Comparison of ENCODE assay signal across 1 cellular context in the genomic region with DNA sequence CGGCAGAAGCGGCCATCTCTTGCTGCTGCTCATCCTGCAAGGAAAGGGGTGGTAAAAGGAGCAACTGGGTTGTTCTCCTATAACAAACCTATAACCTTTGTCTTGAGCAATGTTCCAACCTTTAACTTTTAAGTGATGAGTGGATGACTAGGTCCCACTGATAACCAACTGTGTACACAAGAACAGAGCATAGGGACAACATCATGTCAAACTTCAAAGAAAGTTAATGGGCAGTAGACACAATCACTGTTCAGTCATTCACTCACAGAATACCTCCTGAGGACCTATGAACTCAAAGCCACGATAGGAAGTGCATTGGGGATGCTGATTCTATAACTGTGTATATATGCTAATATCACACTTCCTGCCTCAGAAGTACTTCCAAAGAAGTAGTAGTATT.
TF ChIP-seq lines count a peak whose summit lies in the region.

No MANE protein-coding gene starts in this region.

TF ChIP-seq in HepG2, 621 proteins besides CTCF, POLR2A, EP300 and RAD21 (continued from another document and continues in another):
- TF ChIP-seq, protein P1, sequence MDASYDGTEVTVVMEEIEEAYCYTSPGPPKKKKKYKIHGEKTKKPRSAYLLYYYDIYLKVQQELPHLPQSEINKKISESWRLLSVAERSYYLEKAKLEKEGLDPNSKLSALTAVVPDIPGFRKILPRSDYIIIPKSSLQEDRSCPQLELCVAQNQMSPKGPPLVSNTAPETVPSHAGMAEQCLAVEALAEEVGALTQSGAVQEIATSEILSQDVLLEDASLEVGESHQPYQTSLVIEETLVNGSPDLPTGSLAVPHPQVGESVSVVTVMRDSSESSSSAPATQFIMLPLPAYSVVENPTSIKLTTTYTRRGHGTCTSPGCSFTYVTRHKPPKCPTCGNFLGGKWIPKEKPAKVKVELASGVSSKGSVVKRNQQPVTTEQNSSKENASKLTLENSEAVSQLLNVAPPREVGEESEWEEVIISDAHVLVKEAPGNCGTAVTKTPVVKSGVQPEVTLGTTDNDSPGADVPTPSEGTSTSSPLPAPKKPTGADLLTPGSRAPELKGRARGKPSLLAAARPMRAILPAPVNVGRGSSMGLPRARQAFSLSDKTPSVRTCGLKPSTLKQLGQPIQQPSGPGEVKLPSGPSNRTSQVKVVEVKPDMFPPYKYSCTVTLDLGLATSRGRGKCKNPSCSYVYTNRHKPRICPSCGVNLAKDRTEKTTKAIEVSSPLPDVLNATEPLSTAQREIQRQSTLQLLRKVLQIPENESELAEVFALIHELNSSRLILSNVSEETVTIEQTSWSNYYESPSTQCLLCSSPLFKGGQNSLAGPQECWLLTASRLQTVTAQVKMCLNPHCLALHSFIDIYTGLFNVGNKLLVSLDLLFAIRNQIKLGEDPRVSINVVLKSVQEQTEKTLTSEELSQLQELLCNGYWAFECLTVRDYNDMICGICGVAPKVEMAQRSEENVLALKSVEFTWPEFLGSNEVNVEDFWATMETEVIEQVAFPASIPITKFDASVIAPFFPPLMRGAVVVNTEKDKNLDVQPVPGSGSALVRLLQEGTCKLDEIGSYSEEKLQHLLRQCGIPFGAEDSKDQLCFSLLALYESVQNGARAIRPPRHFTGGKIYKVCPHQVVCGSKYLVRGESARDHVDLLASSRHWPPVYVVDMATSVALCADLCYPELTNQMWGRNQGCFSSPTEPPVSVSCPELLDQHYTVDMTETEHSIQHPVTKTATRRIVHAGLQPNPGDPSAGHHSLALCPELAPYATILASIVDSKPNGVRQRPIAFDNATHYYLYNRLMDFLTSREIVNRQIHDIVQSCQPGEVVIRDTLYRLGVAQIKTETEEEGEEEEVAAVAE (CRISPR knock-in tag; IDR thresholded peaks at IDR 0.05; ENCODE audit: borderline replicate concordance) = no peak
- TF ChIP-seq TSC22D2 (CRISPR knock-in tag; IDR thresholded peaks at IDR 0.05; ENCODE audit: borderline replicate concordance) = no peak
- TF ChIP-seq, protein P2, sequence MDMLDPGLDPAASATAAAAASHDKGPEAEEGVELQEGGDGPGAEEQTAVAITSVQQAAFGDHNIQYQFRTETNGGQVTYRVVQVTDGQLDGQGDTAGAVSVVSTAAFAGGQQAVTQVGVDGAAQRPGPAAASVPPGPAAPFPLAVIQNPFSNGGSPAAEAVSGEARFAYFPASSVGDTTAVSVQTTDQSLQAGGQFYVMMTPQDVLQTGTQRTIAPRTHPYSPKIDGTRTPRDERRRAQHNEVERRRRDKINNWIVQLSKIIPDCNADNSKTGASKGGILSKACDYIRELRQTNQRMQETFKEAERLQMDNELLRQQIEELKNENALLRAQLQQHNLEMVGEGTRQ (IDR thresholded peaks at IDR 0.05; ENCODE audit: low read depth, low read length) = no peak
- TF ChIP-seq, protein P2 (CRISPR knock-in tag; IDR thresholded peaks at IDR 0.05; ENCODE audit: borderline replicate concordance) = no peak
- TF ChIP-seq MED13 (CRISPR knock-in tag; IDR thresholded peaks at IDR 0.05) = no peak
- TF ChIP-seq KMT2B (CRISPR knock-in tag; IDR thresholded peaks at IDR 0.05) = 0 out of 2 replicates have a peak, but pooled peaks have one; percentile 51
- TF ChIP-seq, protein P3, sequence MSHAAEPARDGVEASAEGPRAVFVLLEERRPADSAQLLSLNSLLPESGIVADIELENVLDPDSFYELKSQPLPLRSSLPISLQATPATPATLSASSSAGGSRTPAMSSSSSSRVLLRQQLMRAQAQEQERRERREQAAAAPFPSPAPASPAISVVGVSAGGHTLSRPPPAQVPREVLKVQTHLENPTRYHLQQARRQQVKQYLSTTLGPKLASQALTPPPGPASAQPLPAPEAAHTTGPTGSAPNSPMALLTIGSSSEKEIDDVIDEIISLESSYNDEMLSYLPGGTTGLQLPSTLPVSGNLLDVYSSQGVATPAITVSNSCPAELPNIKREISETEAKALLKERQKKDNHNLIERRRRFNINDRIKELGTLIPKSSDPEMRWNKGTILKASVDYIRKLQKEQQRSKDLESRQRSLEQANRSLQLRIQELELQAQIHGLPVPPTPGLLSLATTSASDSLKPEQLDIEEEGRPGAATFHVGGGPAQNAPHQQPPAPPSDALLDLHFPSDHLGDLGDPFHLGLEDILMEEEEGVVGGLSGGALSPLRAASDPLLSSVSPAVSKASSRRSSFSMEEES (CRISPR knock-in tag; IDR thresholded peaks at IDR 0.05) = peak; percentile 63
- TF ChIP-seq TARDBP (CRISPR knock-in tag; IDR thresholded peaks at IDR 0.05) = peak; percentile 86
- no peak for TF ChIP-seq ZNF569 (CRISPR knock-in tag; IDR thresholded peaks at IDR 0.05; ENCODE audit: borderline replicate concordance)
- TF ChIP-seq, protein P4, sequence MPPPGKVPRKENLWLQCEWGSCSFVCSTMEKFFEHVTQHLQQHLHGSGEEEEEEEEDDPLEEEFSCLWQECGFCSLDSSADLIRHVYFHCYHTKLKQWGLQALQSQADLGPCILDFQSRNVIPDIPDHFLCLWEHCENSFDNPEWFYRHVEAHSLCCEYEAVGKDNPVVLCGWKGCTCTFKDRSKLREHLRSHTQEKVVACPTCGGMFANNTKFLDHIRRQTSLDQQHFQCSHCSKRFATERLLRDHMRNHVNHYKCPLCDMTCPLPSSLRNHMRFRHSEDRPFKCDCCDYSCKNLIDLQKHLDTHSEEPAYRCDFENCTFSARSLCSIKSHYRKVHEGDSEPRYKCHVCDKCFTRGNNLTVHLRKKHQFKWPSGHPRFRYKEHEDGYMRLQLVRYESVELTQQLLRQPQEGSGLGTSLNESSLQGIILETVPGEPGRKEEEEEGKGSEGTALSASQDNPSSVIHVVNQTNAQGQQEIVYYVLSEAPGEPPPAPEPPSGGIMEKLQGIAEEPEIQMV (CRISPR knock-in tag; IDR thresholded peaks at IDR 0.05; ENCODE audit: low read depth) = no peak
- no peak for TF ChIP-seq U2AF1 (optimal IDR thresholded peaks at IDR 0.05; ENCODE audit: low read depth, low read length)
- no peak for TF ChIP-seq ZNF251 (CRISPR knock-in tag; IDR thresholded peaks at IDR 0.05)
- TF ChIP-seq ZNF775 (CRISPR knock-in tag; IDR thresholded peaks at IDR 0.05; ENCODE audit: borderline replicate concordance) = no peak
- TF ChIP-seq, protein P5, sequence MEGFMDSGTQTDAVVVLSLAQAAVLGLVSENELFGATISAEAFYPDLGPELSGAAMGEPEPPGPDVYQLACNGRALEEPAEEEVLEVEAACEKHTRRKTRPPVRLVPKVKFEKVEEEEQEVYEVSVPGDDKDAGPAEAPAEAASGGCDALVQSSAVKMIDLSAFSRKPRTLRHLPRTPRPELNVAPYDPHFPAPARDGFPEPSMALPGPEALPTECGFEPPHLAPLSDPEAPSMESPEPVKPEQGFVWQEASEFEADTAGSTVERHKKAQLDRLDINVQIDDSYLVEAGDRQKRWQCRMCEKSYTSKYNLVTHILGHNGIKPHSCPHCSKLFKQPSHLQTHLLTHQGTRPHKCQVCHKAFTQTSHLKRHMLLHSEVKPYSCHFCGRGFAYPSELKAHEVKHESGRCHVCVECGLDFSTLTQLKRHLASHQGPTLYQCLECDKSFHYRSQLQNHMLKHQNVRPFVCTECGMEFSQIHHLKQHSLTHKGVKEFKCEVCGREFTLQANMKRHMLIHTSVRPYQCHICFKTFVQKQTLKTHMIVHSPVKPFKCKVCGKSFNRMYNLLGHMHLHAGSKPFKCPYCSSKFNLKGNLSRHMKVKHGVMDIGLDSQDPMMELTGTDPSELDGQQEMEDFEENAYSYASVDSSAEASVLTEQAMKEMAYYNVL (CRISPR knock-in tag; IDR thresholded peaks at IDR 0.05; ENCODE audit: borderline replicate concordance) = peak; percentile 40; the same call in 1 of the 2 replicates
- TF ChIP-seq ZNF333 (CRISPR knock-in tag; IDR thresholded peaks at IDR 0.05; ENCODE audit: borderline replicate concordance) = no peak
- no peak for TF ChIP-seq MAFF (IDR thresholded peaks at IDR 0.05; ENCODE audit: low read depth, low read length)
- TF ChIP-seq SYNCRIP (IDR thresholded peaks at IDR 0.05; ENCODE audit: insufficient read depth, low read depth, low read length) = no peak
- no peak for TF ChIP-seq CENPT (CRISPR knock-in tag; IDR thresholded peaks at IDR 0.05; ENCODE audit: low read depth)
- no peak for TF ChIP-seq ZNF563 (CRISPR knock-in tag; IDR thresholded peaks at IDR 0.05)
- TF ChIP-seq ISL2 (CRISPR knock-in tag; IDR thresholded peaks at IDR 0.05) = peak; percentile 96
- peak; percentile 100 for TF ChIP-seq HMG20B (CRISPR knock-in tag; conservative IDR thresholded peaks at IDR 0.05)
- no peak for TF ChIP-seq HNRNPH1 (optimal IDR thresholded peaks at IDR 0.05; ENCODE audit: low read depth, low read length)
- TF ChIP-seq ZNF549 (CRISPR knock-in tag; IDR thresholded peaks at IDR 0.05) = no peak
- TF ChIP-seq SMARCE1 (IDR thresholded peaks at IDR 0.05; ENCODE audit: borderline replicate concordance) = no peak
- TF ChIP-seq, protein P6, sequence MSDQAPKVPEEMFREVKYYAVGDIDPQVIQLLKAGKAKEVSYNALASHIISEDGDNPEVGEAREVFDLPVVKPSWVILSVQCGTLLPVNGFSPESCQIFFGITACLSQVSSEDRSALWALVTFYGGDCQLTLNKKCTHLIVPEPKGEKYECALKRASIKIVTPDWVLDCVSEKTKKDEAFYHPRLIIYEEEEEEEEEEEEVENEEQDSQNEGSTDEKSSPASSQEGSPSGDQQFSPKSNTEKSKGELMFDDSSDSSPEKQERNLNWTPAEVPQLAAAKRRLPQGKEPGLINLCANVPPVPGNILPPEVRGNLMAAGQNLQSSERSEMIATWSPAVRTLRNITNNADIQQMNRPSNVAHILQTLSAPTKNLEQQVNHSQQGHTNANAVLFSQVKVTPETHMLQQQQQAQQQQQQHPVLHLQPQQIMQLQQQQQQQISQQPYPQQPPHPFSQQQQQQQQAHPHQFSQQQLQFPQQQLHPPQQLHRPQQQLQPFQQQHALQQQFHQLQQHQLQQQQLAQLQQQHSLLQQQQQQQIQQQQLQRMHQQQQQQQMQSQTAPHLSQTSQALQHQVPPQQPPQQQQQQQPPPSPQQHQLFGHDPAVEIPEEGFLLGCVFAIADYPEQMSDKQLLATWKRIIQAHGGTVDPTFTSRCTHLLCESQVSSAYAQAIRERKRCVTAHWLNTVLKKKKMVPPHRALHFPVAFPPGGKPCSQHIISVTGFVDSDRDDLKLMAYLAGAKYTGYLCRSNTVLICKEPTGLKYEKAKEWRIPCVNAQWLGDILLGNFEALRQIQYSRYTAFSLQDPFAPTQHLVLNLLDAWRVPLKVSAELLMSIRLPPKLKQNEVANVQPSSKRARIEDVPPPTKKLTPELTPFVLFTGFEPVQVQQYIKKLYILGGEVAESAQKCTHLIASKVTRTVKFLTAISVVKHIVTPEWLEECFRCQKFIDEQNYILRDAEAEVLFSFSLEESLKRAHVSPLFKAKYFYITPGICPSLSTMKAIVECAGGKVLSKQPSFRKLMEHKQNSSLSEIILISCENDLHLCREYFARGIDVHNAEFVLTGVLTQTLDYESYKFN (CRISPR knock-in tag; conservative IDR thresholded peaks at IDR 0.05) = peak; percentile 93
- TF ChIP-seq ZMAT3 (CRISPR knock-in tag; conservative IDR thresholded peaks at IDR 0.05) = no peak
- no peak for TF ChIP-seq KDM3A (CRISPR knock-in tag; IDR thresholded peaks at IDR 0.05; ENCODE audit: low read depth)
- TF ChIP-seq SP1 (IDR thresholded peaks at IDR 0.05) = no peak
- TF ChIP-seq SP1 (CRISPR knock-in tag; IDR thresholded peaks at IDR 0.05) = no peak
- TF ChIP-seq ZFP90 (CRISPR knock-in tag; IDR thresholded peaks at IDR 0.05; ENCODE audit: borderline replicate concordance) = no peak
- no peak for TF ChIP-seq ZNF570 (CRISPR knock-in tag; IDR thresholded peaks at IDR 0.05; ENCODE audit: borderline replicate concordance)
- no peak for TF ChIP-seq MAZ (IDR thresholded peaks at IDR 0.05; ENCODE audit: borderline replicate concordance, low read depth, low read length)
- no peak for TF ChIP-seq MAZ (CRISPR knock-in tag; IDR thresholded peaks at IDR 0.05; ENCODE audit: low read depth)
- no peak for TF ChIP-seq ATF7-NPFF (CRISPR knock-in tag; IDR thresholded peaks at IDR 0.05; ENCODE audit: low read depth)
- TF ChIP-seq ZNF530 (CRISPR knock-in tag; IDR thresholded peaks at IDR 0.05; ENCODE audit: low read depth) = no peak
- no peak for TF ChIP-seq KLF15 (CRISPR knock-in tag; IDR thresholded peaks at IDR 0.05; ENCODE audit: borderline replicate concordance)
- TF ChIP-seq ZNF12 (CRISPR knock-in tag; IDR thresholded peaks at IDR 0.05) = peak; percentile 73
- TF ChIP-seq SMC3 (IDR thresholded peaks at IDR 0.05; ENCODE audit: low read length) = no peak
- TF ChIP-seq KDM5A (IDR thresholded peaks at IDR 0.05; ENCODE audit: borderline replicate concordance, low read length) = no peak
- TF ChIP-seq, protein P7, sequence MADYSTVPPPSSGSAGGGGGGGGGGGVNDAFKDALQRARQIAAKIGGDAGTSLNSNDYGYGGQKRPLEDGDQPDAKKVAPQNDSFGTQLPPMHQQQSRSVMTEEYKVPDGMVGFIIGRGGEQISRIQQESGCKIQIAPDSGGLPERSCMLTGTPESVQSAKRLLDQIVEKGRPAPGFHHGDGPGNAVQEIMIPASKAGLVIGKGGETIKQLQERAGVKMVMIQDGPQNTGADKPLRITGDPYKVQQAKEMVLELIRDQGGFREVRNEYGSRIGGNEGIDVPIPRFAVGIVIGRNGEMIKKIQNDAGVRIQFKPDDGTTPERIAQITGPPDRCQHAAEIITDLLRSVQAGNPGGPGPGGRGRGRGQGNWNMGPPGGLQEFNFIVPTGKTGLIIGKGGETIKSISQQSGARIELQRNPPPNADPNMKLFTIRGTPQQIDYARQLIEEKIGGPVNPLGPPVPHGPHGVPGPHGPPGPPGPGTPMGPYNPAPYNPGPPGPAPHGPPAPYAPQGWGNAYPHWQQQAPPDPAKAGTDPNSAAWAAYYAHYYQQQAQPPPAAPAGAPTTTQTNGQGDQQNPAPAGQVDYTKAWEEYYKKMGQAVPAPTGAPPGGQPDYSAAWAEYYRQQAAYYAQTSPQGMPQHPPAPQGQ (CRISPR knock-in tag; IDR thresholded peaks at IDR 0.05; ENCODE audit: borderline replicate concordance) = no peak
- no peak for TF ChIP-seq SUZ12 (IDR thresholded peaks at IDR 0.05; ENCODE audit: low read depth, low read length)
- no peak for TF ChIP-seq TCF12 (IDR thresholded peaks at IDR 0.05)
- TF ChIP-seq TCF12 (CRISPR knock-in tag; IDR thresholded peaks at IDR 0.05) = peak; percentile 26; the same call in 1 of the 2 replicates
- TF ChIP-seq MED1 (CRISPR knock-in tag; IDR thresholded peaks at IDR 0.05) = peak; percentile 54
- no peak for TF ChIP-seq ZNF431 (CRISPR knock-in tag; IDR thresholded peaks at IDR 0.05; ENCODE audit: borderline replicate concordance, low read depth)
- no peak for TF ChIP-seq SIN3B (IDR thresholded peaks at IDR 0.05; ENCODE audit: low read length)
- TF ChIP-seq ZNF790 (CRISPR knock-in tag; IDR thresholded peaks at IDR 0.05; ENCODE audit: borderline replicate concordance) = no peak
- TF ChIP-seq, protein P8, sequence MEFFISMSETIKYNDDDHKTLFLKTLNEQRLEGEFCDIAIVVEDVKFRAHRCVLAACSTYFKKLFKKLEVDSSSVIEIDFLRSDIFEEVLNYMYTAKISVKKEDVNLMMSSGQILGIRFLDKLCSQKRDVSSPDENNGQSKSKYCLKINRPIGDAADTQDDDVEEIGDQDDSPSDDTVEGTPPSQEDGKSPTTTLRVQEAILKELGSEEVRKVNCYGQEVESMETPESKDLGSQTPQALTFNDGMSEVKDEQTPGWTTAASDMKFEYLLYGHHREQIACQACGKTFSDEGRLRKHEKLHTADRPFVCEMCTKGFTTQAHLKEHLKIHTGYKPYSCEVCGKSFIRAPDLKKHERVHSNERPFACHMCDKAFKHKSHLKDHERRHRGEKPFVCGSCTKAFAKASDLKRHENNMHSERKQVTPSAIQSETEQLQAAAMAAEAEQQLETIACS (CRISPR knock-in tag; IDR thresholded peaks at IDR 0.05) = no peak
